In genomic region chr5:80193421-80193820, GRCh38 we compare ENCODE assay signal across 9 cellular contexts.
DNase-seq lines count a peak whose midpoint lies in the region; ATAC-seq and TF ChIP-seq lines count a peak whose summit lies in the region.
"Had no signal": no experiment of that assay in that cellular context is flagged by ENCODE, and none has a peak within 500 bp of the region (broad histone marks: within the 10 kb centered on the region; RNA-seq: fewer than 3 reads in every experiment).

No MANE protein-coding gene starts in this region.

- TF ChIP-seq EP300 in SK-N-SH (IDR thresholded peaks at IDR 0.05; ENCODE audit: borderline replicate concordance in 1 of 2, low read depth in 1 of 2, low read length in 1 of 2) = no peak

- DNase-seq in CD4-positive, alpha-beta memory T cell = no peak
- DNase-seq in NCI-H146 treated with DMSO at 0.1 percent for 48 hours (lab: John Stamatoyannopoulos, UW; ENCODE audit: unreplicated experiment) = peak; percentile 88
- DNase-seq in mammary epithelial cell = no peak
- DNase-seq in naive thymus-derived CD8-positive, alpha-beta T cell = no peak
- DNase-seq in NCI-H524 (lab: John Stamatoyannopoulos, UW) = no peak
- no peak for DNase-seq in stimulated activated CD4-positive, alpha-beta T cell treated with anti-CD3 and anti-CD28 coated beads, Interleukin-1b, Interleukin-23, amount 100 ng/mL, for 48 hours
- DNase-seq in central memory CD4-positive, alpha-beta T cell = no peak
- DNase-seq in SK-N-SH = no peak
- DNase-seq: MV-4-11 had no signal

- no peaks in the 10 kb centered on the region for H3K36me3 ChIP-seq in CD4-positive, alpha-beta memory T cell (ENCODE audit: insufficient read depth, low read length)
- H3K36me3 ChIP-seq in mammary epithelial cell (ENCODE audit: insufficient read depth, low read length) = no peaks in the 10 kb centered on the region
- H3K36me3 ChIP-seq in SK-N-SH (replicated peaks in 1 of 2; ENCODE audit: control insufficient read depth in 1 of 2, insufficient read depth in 2 of 2, low read length in 1 of 2) = no peaks in the 10 kb centered on the region

- intact Hi-C loops in CD4-positive, alpha-beta memory T cell (cut with micrococcal nuclease) = loop anchor here (2.0 to 5.0 kb wide), 2 partner anchors 17 to 59 kb away; no protein-coding TSS in a partner anchor
- intact Hi-C loops in mammary epithelial cell (cut with micrococcal nuclease) = no loop called here

- no peak for TF ChIP-seq RAD21 in SK-N-SH (IDR thresholded peaks at IDR 0.05; ENCODE audit: low read length)

- no TSS peak for BruUV-seq in mammary epithelial cell (replicated peaks; lab: Mats Ljungman, UMichigan)

- no peaks in the 10 kb centered on the region for H3K9me2 ChIP-seq in SK-N-SH

- CTCF ChIA-PET in CD4-positive, alpha-beta memory T cell (lab: Charles Lee; ENCODE audit: partially characterized antibody) = interaction anchor here (0.9 to 3.2 kb wide), 9 partner anchors 12 to 114 kb away, joined by 3 to 24 read pairs (median 6); partner anchors contain the start of gene SERINC5
- CTCF ChIA-PET in mammary epithelial cell (lab: Charles Lee; ENCODE audit: low non-redundant PET) (interaction anchor here (0.5 kb wide), 1 partner anchor 81 kb away, joined by 16 read pairs; no protein-coding TSS in a partner anchor), SK-N-SH (lab: Yijun Ruan, JAX) (interaction anchor here (0.7 to 2.2 kb wide), 5 partner anchors 10 to 110 kb away, joined by 3 to 7 read pairs (median 3); no protein-coding TSS in a partner anchor)

- H3K27me3 Mint-ChIP-seq in CD4-positive, alpha-beta memory T cell = no peaks in the 10 kb centered on the region
- no peaks in the 10 kb centered on the region for H3K27me3 Mint-ChIP-seq in naive thymus-derived CD8-positive, alpha-beta T cell

- H3K36me3 Mint-ChIP-seq in CD4-positive, alpha-beta memory T cell = peaks cover 20 to 36% of the 10 kb centered on the region in 2 donors
- H3K36me3 Mint-ChIP-seq in naive thymus-derived CD8-positive, alpha-beta T cell = peaks cover 0 to 33% (median 7%) of the 10 kb centered on the region in 3 donors

- H3K4me1 ChIP-seq in CD4-positive, alpha-beta memory T cell (ENCODE audit: insufficient read depth, low read length) = peaks cover 92% of the 10 kb centered on the region
- peaks cover 7% of the 10 kb centered on the region for H3K4me1 ChIP-seq in mammary epithelial cell (ENCODE audit: insufficient read depth, low read length)
- peaks cover 2 to 34% of the 10 kb centered on the region in 2 experiments; a peak in 3 of 4 replicates for H3K4me1 ChIP-seq in SK-N-SH (ENCODE audit: control insufficient read depth in 1 of 2, insufficient read depth in 2 of 2, low read depth in 1 of 2, low read length in 1 of 2)

- no peak overlapping the region for H3K4me3 ChIP-seq in CD4-positive, alpha-beta memory T cell (ENCODE audit: low read length in 2 of 2)
- H3K4me3 ChIP-seq in mammary epithelial cell (replicated peaks in 1 of 3; ENCODE audit: insufficient read depth in 1 of 3, low read depth in 2 of 3, low read length in 3 of 3) (no peak overlapping the region), SK-N-SH (ENCODE audit: low read depth in 2 of 2, low read length in 1 of 2) (no peak overlapping the region)

- H3K27ac Mint-ChIP-seq in CD4-positive, alpha-beta memory T cell = peak overlapping the region; percentile 88 to 97 (median 92)
- H3K27ac Mint-ChIP-seq in naive thymus-derived CD8-positive, alpha-beta T cell = peak overlapping the region; percentile 79 to 99 (median 94)

- in situ Hi-C loops in mammary epithelial cell (cut with MboI; ENCODE audit: low sequenced_read_pairs in 2 of 2) = no loop called here

- H3K4me3 Mint-ChIP-seq in CD4-positive, alpha-beta memory T cell = peak overlapping the region; percentile 61 to 89 (median 76)
- peak overlapping the region; percentile 78 to 90 (median 85) for H3K4me3 Mint-ChIP-seq in naive thymus-derived CD8-positive, alpha-beta T cell

- peaks cover 66 to 94% (median 82%) of the 10 kb centered on the region in 4 donors for H3K4me1 Mint-ChIP-seq in CD4-positive, alpha-beta memory T cell
- H3K4me1 Mint-ChIP-seq in naive thymus-derived CD8-positive, alpha-beta T cell = peaks cover 53 to 95% (median 89%) of the 10 kb centered on the region in 4 donors

- H3K27me3 ChIP-seq in CD4-positive, alpha-beta memory T cell (ENCODE audit: insufficient read depth, low read length) = no peaks in the 10 kb centered on the region
- H3K27me3 ChIP-seq in mammary epithelial cell (ENCODE audit: insufficient read depth, low read length) = no peaks in the 10 kb centered on the region
- H3K27me3 ChIP-seq in SK-N-SH (ENCODE audit: insufficient read depth) = no peaks in the 10 kb centered on the region

- no peak for TF ChIP-seq CTCF in mammary epithelial cell (conservative IDR thresholded peaks at IDR 0.05 in 1 of 2, IDR thresholded peaks at IDR 0.05 in 1 of 2; ENCODE audit: extremely low read depth in 1 of 2, insufficient read depth in 1 of 2, low read depth in 1 of 2, low read length in 2 of 2)
- no peak for TF ChIP-seq CTCF in SK-N-SH (IDR thresholded peaks at IDR 0.05)

- H3K9me3 ChIP-seq in CD4-positive, alpha-beta memory T cell (ENCODE audit: control insufficient read depth in 1 of 2, low read length in 2 of 2) = no peaks in the 10 kb centered on the region
- H3K9me3 ChIP-seq in mammary epithelial cell (replicated peaks; ENCODE audit: insufficient read depth, low read length) = no peaks in the 10 kb centered on the region
- H3K9me3 ChIP-seq in SK-N-SH = no peaks in the 10 kb centered on the region

- H3K9me3 Mint-ChIP-seq in CD4-positive, alpha-beta memory T cell = no peaks in the 10 kb centered on the region
- no peaks in the 10 kb centered on the region for H3K9me3 Mint-ChIP-seq in naive thymus-derived CD8-positive, alpha-beta T cell

- H2AFZ ChIP-seq in mammary epithelial cell (ENCODE audit: low read depth, low read length) (peak overlapping the region; percentile 49), SK-N-SH (ENCODE audit: low read depth) (no peak overlapping the region)

- no peak for ATAC-seq in naive thymus-derived CD8-positive, alpha-beta T cell

- 19% methylated on average over 7 of the region's 7 CpGs for WGBS in mammary epithelial cell (ENCODE audit: low coverage, missing lambda C conversion rate)
- 74% methylated on average over 7 of the region's 7 CpGs for WGBS in SK-N-SH (ENCODE audit: low lambda C conversion rate)

- H4K20me1 ChIP-seq in mammary epithelial cell (ENCODE audit: insufficient read depth, low read length) = no peaks in the 10 kb centered on the region
- H4K20me1 ChIP-seq in SK-N-SH (ENCODE audit: insufficient read depth) = no peaks in the 10 kb centered on the region

- H3K9ac ChIP-seq in mammary epithelial cell (ENCODE audit: insufficient read depth, low read length) (no peak overlapping the region), SK-N-SH (no peak overlapping the region)

- H3K27ac ChIP-seq in CD4-positive, alpha-beta memory T cell (ENCODE audit: low read depth, low read length) = peak overlapping the region; percentile 69
- H3K27ac ChIP-seq in mammary epithelial cell (ENCODE audit: insufficient read depth, low read depth, low read length) (no peak overlapping the region), SK-N-SH (ENCODE audit: low read depth in 2 of 2, low read length in 1 of 2) (peak overlapping the region in 1 of 2 experiments; percentile 56; a peak in 2 of 4 replicates)

- dilution Hi-C loops in mammary epithelial cell (cut with HindIII; ENCODE audit: low sequenced_read_pairs) = no loop called here

- POLR2A ChIA-PET in CD4-positive, alpha-beta memory T cell (lab: Charles Lee; ENCODE audit: partially characterized antibody) = interaction anchor here (1.1 to 18.1 kb wide), 20 partner anchors 8 to 77 kb away, joined by 3 to 409 read pairs (median 8); partner anchors contain the start of gene SERINC5
- POLR2A ChIA-PET in naive thymus-derived CD8-positive, alpha-beta T cell (lab: Charles Lee) = interaction anchor here (0.5 to 12.1 kb wide), 16 partner anchors 12 to 92 kb away, joined by 3 to 187 read pairs (median 5); partner anchors contain the start of gene SERINC5
- POLR2A ChIA-PET in SK-N-SH (lab: Yijun Ruan, JAX) = no interaction called here

- no peak overlapping the region for H3K4me2 ChIP-seq in mammary epithelial cell (ENCODE audit: insufficient read depth, low read depth, low read length)
- no peak overlapping the region for H3K4me2 ChIP-seq in SK-N-SH

- no peaks in the 10 kb centered on the region for H3F3A ChIP-seq in SK-N-SH (replicated peaks; ENCODE audit: insufficient read depth)

- H3K79me2 ChIP-seq in mammary epithelial cell (ENCODE audit: insufficient read depth, low read length) (peaks cover 30% of the 10 kb centered on the region), SK-N-SH (ENCODE audit: insufficient read depth) (no peaks in the 10 kb centered on the region)

TF ChIP-seq in SK-N-SH, 30 proteins besides CTCF, POLR2A, EP300 and RAD21 (continues in another document):
- TF ChIP-seq, protein P1, sequence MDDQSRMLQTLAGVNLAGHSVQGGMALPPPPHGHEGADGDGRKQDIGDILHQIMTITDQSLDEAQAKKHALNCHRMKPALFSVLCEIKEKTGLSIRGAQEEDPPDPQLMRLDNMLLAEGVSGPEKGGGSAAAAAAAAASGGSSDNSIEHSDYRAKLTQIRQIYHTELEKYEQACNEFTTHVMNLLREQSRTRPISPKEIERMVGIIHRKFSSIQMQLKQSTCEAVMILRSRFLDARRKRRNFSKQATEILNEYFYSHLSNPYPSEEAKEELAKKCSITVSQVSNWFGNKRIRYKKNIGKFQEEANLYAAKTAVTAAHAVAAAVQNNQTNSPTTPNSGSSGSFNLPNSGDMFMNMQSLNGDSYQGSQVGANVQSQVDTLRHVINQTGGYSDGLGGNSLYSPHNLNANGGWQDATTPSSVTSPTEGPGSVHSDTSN (IDR thresholded peaks at IDR 0.05) = no peak
- no peak for TF ChIP-seq RXRA (IDR thresholded peaks at IDR 0.05; ENCODE audit: borderline replicate concordance, low read depth)
- no peak for TF ChIP-seq RFX5 (IDR thresholded peaks at IDR 0.05; ENCODE audit: low read length)
- TF ChIP-seq, protein P2, sequence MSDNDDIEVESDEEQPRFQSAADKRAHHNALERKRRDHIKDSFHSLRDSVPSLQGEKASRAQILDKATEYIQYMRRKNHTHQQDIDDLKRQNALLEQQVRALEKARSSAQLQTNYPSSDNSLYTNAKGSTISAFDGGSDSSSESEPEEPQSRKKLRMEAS (IDR thresholded peaks at IDR 0.05; ENCODE audit: low read depth) = no peak
- no peak for TF ChIP-seq TCF12 (IDR thresholded peaks at IDR 0.05)
- TF ChIP-seq, protein P3, sequence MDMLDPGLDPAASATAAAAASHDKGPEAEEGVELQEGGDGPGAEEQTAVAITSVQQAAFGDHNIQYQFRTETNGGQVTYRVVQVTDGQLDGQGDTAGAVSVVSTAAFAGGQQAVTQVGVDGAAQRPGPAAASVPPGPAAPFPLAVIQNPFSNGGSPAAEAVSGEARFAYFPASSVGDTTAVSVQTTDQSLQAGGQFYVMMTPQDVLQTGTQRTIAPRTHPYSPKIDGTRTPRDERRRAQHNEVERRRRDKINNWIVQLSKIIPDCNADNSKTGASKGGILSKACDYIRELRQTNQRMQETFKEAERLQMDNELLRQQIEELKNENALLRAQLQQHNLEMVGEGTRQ (IDR thresholded peaks at IDR 0.05; ENCODE audit: borderline replicate concordance, low read depth, low read length) = no peak
